ENCODE assay signal across 20 cellular contexts in the genomic region with DNA sequence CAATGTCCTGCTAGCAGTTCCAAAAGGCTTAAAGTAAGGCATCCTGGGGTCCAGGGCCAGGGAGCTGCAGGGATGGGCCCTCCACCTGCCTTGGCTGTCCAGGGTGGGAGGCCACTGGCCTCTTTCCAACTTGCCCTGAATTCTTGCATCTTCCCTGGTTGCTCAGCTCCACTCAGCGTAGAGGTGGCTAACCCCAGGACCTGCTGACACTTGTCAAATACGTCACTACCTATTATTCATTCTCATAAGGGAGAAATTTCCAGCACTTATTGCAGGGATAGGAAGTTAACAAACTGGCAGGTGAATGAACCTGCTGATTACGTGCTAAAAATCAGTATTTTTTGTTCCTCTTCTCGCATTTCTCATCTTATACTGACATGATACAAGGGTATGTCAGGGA.
A peak's percentile ranks its signal among the peaks of the same experiment; 100 is the strongest.
DNase-seq lines count a peak whose midpoint lies in the region; ATAC-seq, FAIRE-seq and TF ChIP-seq lines count a peak whose summit lies in the region.
"Had no signal": no experiment of that assay in that cellular context is flagged by ENCODE, and none has a peak within 500 bp of the region (broad histone marks: within the 10 kb centered on the region; RNA-seq: fewer than 3 reads in every experiment).

No MANE protein-coding gene starts in this region.

- peaks cover 45% of the 10 kb centered on the region for H3K4me1 ChIP-seq in Karpas-422 (ENCODE audit: low read length)
- H3K4me1 ChIP-seq in keratinocyte (ENCODE audit: control insufficient read depth, extremely low read depth, insufficient read depth, low read length) = peaks cover 37% of the 10 kb centered on the region

- H4K20me1 ChIP-seq in Karpas-422 (ENCODE audit: insufficient read depth, low read depth, low read length) (no peaks in the 10 kb centered on the region), keratinocyte (ENCODE audit: control insufficient read depth, extremely low read depth, insufficient read depth, low read length) (no peaks in the 10 kb centered on the region)

- H2AFZ ChIP-seq in Karpas-422 (ENCODE audit: low read length) (no peak overlapping the region), keratinocyte (ENCODE audit: control insufficient read depth, low read length) (no peak overlapping the region)
- H2AFZ ChIP-seq: GM23248 had no signal

- peaks cover 23% of the 10 kb centered on the region for H3K27me3 Mint-ChIP-seq in activated CD8-positive, alpha-beta T cell treated with anti-CD3 and anti-CD28 coated beads, Interleukin-2, amount 10 ng/mL, durations not matched to agents 7 days and 5 days (ENCODE audit: low read depth)

- TF ChIP-seq CTCF in bronchial epithelial cell (IDR thresholded peaks at IDR 0.05; ENCODE audit: insufficient read depth, low read length, severe bottlenecking) = no peak
- TF ChIP-seq CTCF in keratinocyte (optimal IDR thresholded peaks at IDR 0.05 in 1 of 3, IDR thresholded peaks at IDR 0.05 in 1 of 3, conservative IDR thresholded peaks at IDR 0.05 in 1 of 3; ENCODE audit: extremely low read depth in 1 of 3, insufficient read depth in 2 of 3, low read length in 3 of 3) = no peak

- no peaks in the 10 kb centered on the region for H3K4me1 Mint-ChIP-seq in activated CD8-positive, alpha-beta T cell treated with anti-CD3 and anti-CD28 coated beads, Interleukin-2, amount 10 ng/mL, durations not matched to agents 7 days and 5 days (ENCODE audit: low read depth)

- no peaks in the 10 kb centered on the region for H3K9me3 Mint-ChIP-seq in activated CD8-positive, alpha-beta T cell treated with anti-CD3 and anti-CD28 coated beads, Interleukin-2, amount 10 ng/mL, durations not matched to agents 7 days and 5 days (ENCODE audit: insufficient read depth)

- H3K4me3 Mint-ChIP-seq in activated CD8-positive, alpha-beta T cell treated with anti-CD3 and anti-CD28 coated beads, Interleukin-2, amount 10 ng/mL, durations not matched to agents 7 days and 5 days = no peak overlapping the region

- H3K9me1 ChIP-seq in keratinocyte (ENCODE audit: control insufficient read depth, extremely low read depth, insufficient read depth, low read length) = peaks cover 2% of the 10 kb centered on the region

- H3K27me3 ChIP-seq in Karpas-422 (ENCODE audit: low read length) = no peaks in the 10 kb centered on the region
- H3K27me3 ChIP-seq in bronchial epithelial cell (ENCODE audit: control insufficient read depth, insufficient read depth, low read length) = no peaks in the 10 kb centered on the region
- no peaks in the 10 kb centered on the region for H3K27me3 ChIP-seq in keratinocyte (ENCODE audit: control insufficient read depth, extremely low read depth, insufficient read depth, low read length)
- H3K27me3 ChIP-seq: SJSA1 had no signal

- no peaks in the 10 kb centered on the region for H3K36me3 Mint-ChIP-seq in activated CD8-positive, alpha-beta T cell treated with anti-CD3 and anti-CD28 coated beads, Interleukin-2, amount 10 ng/mL, durations not matched to agents 7 days and 5 days (ENCODE audit: low read depth)

- in situ Hi-C loops in G401 (cut with HindIII; ENCODE audit: low sequenced_read_pairs) = no loop called here

- H3K9ac ChIP-seq in Karpas-422 (ENCODE audit: low read length) (no peak overlapping the region), keratinocyte (ENCODE audit: control insufficient read depth, extremely low read depth, insufficient read depth, low read length) (peak overlapping the region; percentile 34)
- H3K9ac ChIP-seq: GM23248, KMS-11 had no signal

- H3K9me2 ChIP-seq in Karpas-422 (replicated peaks; ENCODE audit: insufficient read depth, low read length) = no peaks in the 10 kb centered on the region

- DNase-seq in G401 (ENCODE audit: low spot score) (peak; percentile 30), Karpas-422 (no peak), bronchial epithelial cell (ENCODE audit: low read depth) (peak; percentile 96), keratinocyte (ENCODE audit: low read depth, low spot score) (no peak), T-helper 2 cell (no peak), medulla oblongata (ENCODE audit: extremely low spot score) (no peak)
- no peak for DNase-seq in activated CD8-positive, alpha-beta T cell treated with anti-CD3 and anti-CD28 coated beads, Interleukin-2, amount 10 ng/mL, durations not matched to agents 7 days and 5 days
- DNase-seq: ACHN, AML-193, COR-L47, DMS79 treated with DMSO at 0.1 percent for 48 hours, GM23248, MM.1S, NCI-H1092 treated with DMSO at 0.1 percent for 48 hours, NCI-H2081 treated with DMSO at 0.1 percent for 48 hours, NCI-H2227 treated with DMSO at 0.1 percent for 48 hours, PC-3 had no signal

- no peaks in the 10 kb centered on the region for H3K36me3 ChIP-seq in Karpas-422 (ENCODE audit: insufficient read depth, low read length)
- H3K36me3 ChIP-seq in bronchial epithelial cell (ENCODE audit: control insufficient read depth, insufficient read depth, low read length) = no peaks in the 10 kb centered on the region
- H3K36me3 ChIP-seq in keratinocyte (ENCODE audit: control insufficient read depth in 2 of 2, extremely low read depth in 1 of 2, insufficient read depth in 2 of 2, low read length in 2 of 2) = no peaks in the 10 kb centered on the region
- H3K36me3 ChIP-seq: SJSA1 had no signal

- POLR2A ChIA-PET in activated CD8-positive, alpha-beta T cell treated with anti-CD3 and anti-CD28 coated beads, Interleukin-2, amount 10 ng/mL, durations not matched to agents 7 days and 5 days (lab: Charles Lee) = no interaction called here

- H3K27ac Mint-ChIP-seq in activated CD8-positive, alpha-beta T cell treated with anti-CD3 and anti-CD28 coated beads, Interleukin-2, amount 10 ng/mL, durations not matched to agents 7 days and 5 days = no peak overlapping the region

- CTCF ChIA-PET in activated CD8-positive, alpha-beta T cell treated with anti-CD3 and anti-CD28 coated beads, Interleukin-2, amount 10 ng/mL, durations not matched to agents 7 days and 5 days (lab: Charles Lee) = no interaction called here

- H3K9me3 ChIP-seq in Karpas-422 (ENCODE audit: low read length) (no peaks in the 10 kb centered on the region), keratinocyte (ENCODE audit: control insufficient read depth, low read depth, low read length) (no peaks in the 10 kb centered on the region)
- H3K9me3 ChIP-seq: SJSA1 had no signal

- H3K4me2 ChIP-seq in Karpas-422 (ENCODE audit: low read depth, low read length, poor library complexity, severe bottlenecking) = peak overlapping the region; percentile 4
- H3K4me2 ChIP-seq in keratinocyte (ENCODE audit: control insufficient read depth, extremely low read depth, insufficient read depth, low read depth, low read length) = peak overlapping the region; percentile 65
- H3K4me2 ChIP-seq: KMS-11 had no signal

- peak; percentile 86 for FAIRE-seq in bronchial epithelial cell (lab: Jason Lieb, UNC)
- FAIRE-seq in keratinocyte (lab: Jason Lieb, UNC) = peak; percentile 41
- FAIRE-seq: G401.6 had no signal

- H3K4me3 ChIP-seq in Karpas-422 (ENCODE audit: low read length) (no peak overlapping the region), bronchial epithelial cell (ENCODE audit: low read depth, low read length) (no peak overlapping the region), keratinocyte (ENCODE audit: control insufficient read depth in 2 of 3, extremely low read depth in 1 of 3, insufficient read depth in 2 of 3, low read depth in 1 of 3, low read length in 3 of 3) (no peak overlapping the region)
- H3K4me3 ChIP-seq: GM23248, SJSA1 had no signal

- H3K79me2 ChIP-seq in Karpas-422 (ENCODE audit: low read length) = no peaks in the 10 kb centered on the region
- H3K79me2 ChIP-seq in keratinocyte (ENCODE audit: control insufficient read depth, insufficient read depth, low read length) = no peaks in the 10 kb centered on the region

- dilution Hi-C loops in keratinocyte (cut with MboI; ENCODE audit: extremely low pct_ligation_motif_present, low sequenced_read_pairs) = no loop called here

- ATAC-seq in activated CD8-positive, alpha-beta T cell treated with anti-CD3 and anti-CD28 coated beads, Interleukin-2, amount 10 ng/mL, durations not matched to agents 7 days and 5 days = no peak
- ATAC-seq: PC-3 had no signal

- no peak overlapping the region for H3K27ac ChIP-seq in Karpas-422 (ENCODE audit: low read length)
- H3K27ac ChIP-seq in keratinocyte (ENCODE audit: control insufficient read depth, insufficient read depth, low read length) = peak overlapping the region; percentile 61
- H3K27ac ChIP-seq: GM23248, KMS-11, SJSA1 had no signal

Comparison
In these comparisons a context has a peak if more than half of its experiments do, and no peak if none do; other contexts are left out.
1. DNase-seq: peak in G401 (single experiment) and bronchial epithelial cell (single experiment); none in Karpas-422 (single experiment), keratinocyte (single experiment), T-helper 2 cell (0 of 5), medulla oblongata (single experiment) and activated CD8-positive, alpha-beta T cell treated with anti-CD3 and anti-CD28 coated beads, Interleukin-2, amount 10 ng/mL, durations not matched to agents 7 days and 5 days (single experiment).